30 cellular contexts compared by ENCODE assay signal in the genomic region with DNA sequence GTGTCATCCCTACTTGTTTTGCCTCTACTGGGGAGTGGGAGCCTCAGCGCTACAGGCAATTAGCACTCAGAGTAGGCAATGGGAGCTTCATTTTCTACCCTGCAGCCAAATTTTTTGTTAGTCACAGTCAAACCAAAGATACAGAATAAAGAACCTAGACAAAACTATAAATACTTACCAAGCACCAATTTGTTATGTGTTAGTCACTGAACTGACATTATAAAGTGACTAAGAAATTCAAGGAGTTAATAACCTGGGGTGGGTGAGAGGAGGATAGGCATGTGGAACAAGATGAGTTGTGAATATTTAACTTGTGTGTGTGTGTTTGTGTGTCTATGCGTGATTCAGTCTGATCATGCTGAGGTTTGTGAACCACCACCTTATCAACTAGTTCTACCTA.
"Had no signal": no experiment of that assay in that cellular context is flagged by ENCODE, and none has a peak within 500 bp of the region (broad histone marks: within the 10 kb centered on the region; RNA-seq: fewer than 3 reads in every experiment).

No MANE protein-coding gene starts in this region.

- H3K4me3 Mint-ChIP-seq: activated CD4-positive, alpha-beta T cell treated with anti-CD3 and anti-CD28 coated beads, Interleukin-2, amount 10 ng/mL, durations not matched to agents 7 days and 5 days; activated CD8-positive, alpha-beta memory T cell treated with anti-CD3 and anti-CD28 coated beads, Interleukin-2, amount 10 ng/mL, durations not matched to agents 7 days and 5 days; activated CD8-positive, alpha-beta T cell treated with anti-CD3 and anti-CD28 coated beads for 36 hours; activated naive CD8-positive, alpha-beta T cell treated with anti-CD3 and anti-CD28 coated beads, Interleukin-2, amount 50 U/mL, for 24 hours; central memory CD8-positive, alpha-beta T cell; effector memory CD8-positive, alpha-beta T cell; naive B cell; T-cell; T-helper 2 cell treated with Interferon-gamma antibody and Interleukin-4, amounts not matched to agents 5 μg/mL and 100 μg/mL, for 36 hours had no signal

- H3K27me3 Mint-ChIP-seq: activated CD4-positive, alpha-beta T cell treated with anti-CD3 and anti-CD28 coated beads, Interleukin-2, amount 10 ng/mL, durations not matched to agents 7 days and 5 days; activated CD8-positive, alpha-beta memory T cell treated with anti-CD3 and anti-CD28 coated beads, Interleukin-2, amount 10 ng/mL, durations not matched to agents 7 days and 5 days; activated CD8-positive, alpha-beta T cell treated with anti-CD3 and anti-CD28 coated beads for 36 hours; activated naive CD8-positive, alpha-beta T cell treated with anti-CD3 and anti-CD28 coated beads, Interleukin-2, amount 50 U/mL, for 24 hours; central memory CD8-positive, alpha-beta T cell; effector memory CD8-positive, alpha-beta T cell; naive B cell; T-cell had no signal

- H3K9me3 ChIP-seq: esophagus squamous epithelium, lower lobe of right lung, upper lobe of left lung had no signal

- FAIRE-seq: colon, endothelial cell of umbilical vein, TTC549 had no signal

- DNase-seq: activated CD4-positive, alpha-beta T cell treated with anti-CD3 and anti-CD28 coated beads, Interleukin-2, amount 10 ng/mL, durations not matched to agents 7 days and 5 days; activated CD4-positive, CD25-positive, alpha-beta regulatory T cell treated with anti-CD3 and anti-CD28 coated beads, Interleukin-2, amount 50 U/mL, for 72 hours; activated CD8-positive, alpha-beta memory T cell treated with anti-CD3 and anti-CD28 coated beads, Interleukin-2, amount 10 ng/mL, durations not matched to agents 7 days and 5 days; activated CD8-positive, alpha-beta T cell treated with anti-CD3 and anti-CD28 coated beads for 36 hours; activated gamma-delta T cell; activated naive CD4-positive, alpha-beta T cell treated with anti-CD3 and anti-CD28 coated beads, Interleukin-2, amount 50 U/mL, for 16 hours; activated naive CD8-positive, alpha-beta T cell treated with anti-CD3 and anti-CD28 coated beads, Interleukin-2, amount 50 U/mL, for 24 hours; activated T-cell treated with anti-CD3 and anti-CD28 coated beads for 4 hours; brain microvascular endothelial cell; dorsolateral prefrontal cortex; effector memory CD8-positive, alpha-beta T cell; esophagus squamous epithelium; heart left ventricle; islet precursor cell; lower lobe of right lung; naive B cell; occipital lobe; posterior cingulate gyrus; spleen; stimulated activated CD4-positive, alpha-beta T cell treated with anti-CD3 and anti-CD28 coated beads, Interleukin-4, amount 100 ng/mL, for 24 hours; stimulated activated naive CD8-positive, alpha-beta T cell treated with anti-CD3 and anti-CD28 coated beads, Interleukin-15, Interleukin-2, amounts not matched to agents 100 U/mL and 50 U/mL, for 24 hours; T-cell; upper lobe of left lung; WERI-Rb-1 had no signal

- H3K36me3 ChIP-seq: brain microvascular endothelial cell, esophagus squamous epithelium, heart left ventricle, lower lobe of right lung, spleen, upper lobe of left lung, WERI-Rb-1 had no signal

- H3K27ac ChIP-seq: brain microvascular endothelial cell, dorsolateral prefrontal cortex, esophagus squamous epithelium, heart left ventricle, lower lobe of right lung, spleen, upper lobe of left lung, WERI-Rb-1 had no signal

- H3K36me3 Mint-ChIP-seq: activated CD8-positive, alpha-beta memory T cell treated with anti-CD3 and anti-CD28 coated beads, Interleukin-2, amount 10 ng/mL, durations not matched to agents 7 days and 5 days; naive B cell; T-cell had no signal

- H3K27ac Mint-ChIP-seq: activated CD4-positive, alpha-beta T cell treated with anti-CD3 and anti-CD28 coated beads, Interleukin-2, amount 10 ng/mL, durations not matched to agents 7 days and 5 days; activated CD8-positive, alpha-beta memory T cell treated with anti-CD3 and anti-CD28 coated beads, Interleukin-2, amount 10 ng/mL, durations not matched to agents 7 days and 5 days; activated CD8-positive, alpha-beta T cell treated with anti-CD3 and anti-CD28 coated beads for 36 hours; activated naive CD8-positive, alpha-beta T cell treated with anti-CD3 and anti-CD28 coated beads, Interleukin-2, amount 50 U/mL, for 24 hours; effector memory CD8-positive, alpha-beta T cell; naive B cell; T-cell; T-helper 2 cell treated with Interferon-gamma antibody and Interleukin-4, amounts not matched to agents 5 μg/mL and 100 μg/mL, for 36 hours had no signal

- H3K4me3 ChIP-seq: dorsolateral prefrontal cortex, esophagus squamous epithelium, heart left ventricle, lower lobe of right lung, spleen, upper lobe of left lung had no signal

- ATAC-seq: activated CD8-positive, alpha-beta memory T cell treated with anti-CD3 and anti-CD28 coated beads, Interleukin-2, amount 10 ng/mL, durations not matched to agents 7 days and 5 days; activated CD8-positive, alpha-beta T cell treated with anti-CD3 and anti-CD28 coated beads for 36 hours; activated naive CD8-positive, alpha-beta T cell treated with anti-CD3 and anti-CD28 coated beads, Interleukin-2, amount 50 U/mL, for 24 hours; effector memory CD8-positive, alpha-beta T cell; heart left ventricle; left lobe of liver; lower lobe of right lung; stimulated activated naive CD8-positive, alpha-beta T cell treated with anti-CD3 and anti-CD28 coated beads, Interleukin-15, Interleukin-2, amounts not matched to agents 100 U/mL and 50 U/mL, for 24 hours; T-cell had no signal

- H3K4me1 ChIP-seq: esophagus squamous epithelium, heart left ventricle, lower lobe of right lung, spleen, upper lobe of left lung had no signal

- H3K27me3 ChIP-seq: brain microvascular endothelial cell, dorsolateral prefrontal cortex, esophagus squamous epithelium, heart left ventricle, spleen, upper lobe of left lung had no signal

- H3K4me1 Mint-ChIP-seq: activated CD4-positive, alpha-beta T cell treated with anti-CD3 and anti-CD28 coated beads, Interleukin-2, amount 10 ng/mL, durations not matched to agents 7 days and 5 days; activated CD8-positive, alpha-beta memory T cell treated with anti-CD3 and anti-CD28 coated beads, Interleukin-2, amount 10 ng/mL, durations not matched to agents 7 days and 5 days; activated naive CD8-positive, alpha-beta T cell treated with anti-CD3 and anti-CD28 coated beads, Interleukin-2, amount 50 U/mL, for 24 hours; central memory CD8-positive, alpha-beta T cell; naive B cell; T-cell had no signal
